In the genomic region with DNA sequence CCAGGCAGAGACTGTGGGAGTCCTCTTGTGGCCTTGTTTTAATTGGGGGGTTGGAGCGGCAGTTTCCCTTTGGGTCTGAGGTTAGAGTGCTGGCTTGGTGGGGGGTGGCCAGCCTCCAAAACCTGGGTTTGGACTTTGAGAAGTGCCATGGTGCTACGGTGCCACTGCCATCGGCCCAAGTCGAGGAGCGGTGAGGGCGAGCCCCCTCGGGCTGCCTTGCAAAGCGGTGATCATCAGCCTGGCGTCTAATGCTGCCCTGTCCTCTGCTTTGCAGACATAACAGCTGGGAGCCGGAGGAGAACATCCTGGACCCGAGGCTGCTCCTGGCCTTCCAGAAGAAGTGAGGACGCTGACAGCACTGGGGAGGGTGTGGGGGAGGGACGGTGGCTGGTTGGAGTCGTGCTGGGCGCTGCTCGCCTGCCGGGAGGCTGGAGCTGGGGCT, we compare ENCODE assay signal across 10 cellular contexts. TPM values are rescaled to one million over a fixed set of nuclear protein-coding genes. Genes with fewer than 3 reads are reported as not detected.
DNase-seq lines count a peak whose midpoint lies in the region; ATAC-seq lines count a peak whose summit lies in the region.
"Had no signal": no experiment of that assay in that cellular context is flagged by ENCODE, and none has a peak within 500 bp of the region (broad histone marks: within the 10 kb centered on the region; RNA-seq: fewer than 3 reads in every experiment).

No MANE protein-coding gene starts in this region.

- no peak for DNase-seq in stimulated activated naive CD8-positive, alpha-beta T cell treated with anti-CD3 and anti-CD28 coated beads, Interleukin-15, Interleukin-2, amounts not matched to agents 100 U/mL and 50 U/mL, for 24 hours
- DNase-seq in activated naive CD8-positive, alpha-beta T cell treated with anti-CD3 and anti-CD28 coated beads for 36 hours, result no peak
- peak; percentile 71 for DNase-seq in left kidney (ENCODE audit: low read depth, low spot score)
- DNase-seq in iPS-NIHi7 (ENCODE audit: extremely low spot score), result no peak
- DNase-seq in GDM1 (lab: John Stamatoyannopoulos, UW), result no peak
- no peak for DNase-seq in HPDE6-E6E7 (ENCODE audit: extremely low spot score)
- DNase-seq: dorsolateral prefrontal cortex had no signal

- no peak for ATAC-seq in stimulated activated naive CD8-positive, alpha-beta T cell treated with anti-CD3 and anti-CD28 coated beads, Interleukin-15, Interleukin-2, amounts not matched to agents 100 U/mL and 50 U/mL, for 24 hours
- ATAC-seq in GM18907 (IDR thresholded peaks at IDR 0.05; ENCODE audit: unreplicated experiment), result no peak

- H3K36me3 Mint-ChIP-seq in stimulated activated naive CD8-positive, alpha-beta T cell treated with anti-CD3 and anti-CD28 coated beads, Interleukin-15, Interleukin-2, amounts not matched to agents 100 ng/mL and 50 ng/mL, for 24 hours (ENCODE audit: low read depth), result no peaks in the 10 kb centered on the region
- no peaks in the 10 kb centered on the region for H3K36me3 Mint-ChIP-seq in activated naive CD8-positive, alpha-beta T cell treated with anti-CD3 and anti-CD28 coated beads for 36 hours

- peak overlapping the region; percentile 87 for H3K4me3 Mint-ChIP-seq in stimulated activated naive CD8-positive, alpha-beta T cell treated with anti-CD3 and anti-CD28 coated beads, Interleukin-15, Interleukin-2, amounts not matched to agents 100 ng/mL and 50 ng/mL, for 24 hours
- peak overlapping the region; percentile 87 for H3K4me3 Mint-ChIP-seq in activated naive CD8-positive, alpha-beta T cell treated with anti-CD3 and anti-CD28 coated beads for 36 hours

- peaks cover 28% of the 10 kb centered on the region for H3K4me1 Mint-ChIP-seq in stimulated activated naive CD8-positive, alpha-beta T cell treated with anti-CD3 and anti-CD28 coated beads, Interleukin-15, Interleukin-2, amounts not matched to agents 100 ng/mL and 50 ng/mL, for 24 hours (ENCODE audit: low read depth)
- peaks cover 24% of the 10 kb centered on the region for H3K4me1 Mint-ChIP-seq in activated naive CD8-positive, alpha-beta T cell treated with anti-CD3 and anti-CD28 coated beads for 36 hours

- H3K27ac Mint-ChIP-seq in stimulated activated naive CD8-positive, alpha-beta T cell treated with anti-CD3 and anti-CD28 coated beads, Interleukin-15, Interleukin-2, amounts not matched to agents 100 ng/mL and 50 ng/mL, for 24 hours, result peak overlapping the region; percentile 79
- H3K27ac Mint-ChIP-seq in activated naive CD8-positive, alpha-beta T cell treated with anti-CD3 and anti-CD28 coated beads for 36 hours, result peak overlapping the region; percentile 65

- no peaks in the 10 kb centered on the region for H3K9me3 Mint-ChIP-seq in stimulated activated naive CD8-positive, alpha-beta T cell treated with anti-CD3 and anti-CD28 coated beads, Interleukin-15, Interleukin-2, amounts not matched to agents 100 ng/mL and 50 ng/mL, for 24 hours
- H3K9me3 Mint-ChIP-seq in activated naive CD8-positive, alpha-beta T cell treated with anti-CD3 and anti-CD28 coated beads for 36 hours, result no peaks in the 10 kb centered on the region

- peaks cover 63% of the 10 kb centered on the region for H3K27me3 Mint-ChIP-seq in stimulated activated naive CD8-positive, alpha-beta T cell treated with anti-CD3 and anti-CD28 coated beads, Interleukin-15, Interleukin-2, amounts not matched to agents 100 ng/mL and 50 ng/mL, for 24 hours
- peaks cover 81% of the 10 kb centered on the region for H3K27me3 Mint-ChIP-seq in activated naive CD8-positive, alpha-beta T cell treated with anti-CD3 and anti-CD28 coated beads for 36 hours

RNA-seq across cellular contexts. Expression of a gene that starts 1.2 kb away (rescaled TPM):
- 1 to 10 TPM; 5.2 to 5.4 TPM for total RNA-seq in activated naive CD8-positive, alpha-beta T cell treated with anti-CD3 and anti-CD28 coated beads for 36 hours

RNA-seq across cellular contexts. Expression of a gene that starts 17.8 kb away (rescaled TPM):
- 1 to 10 TPM; 3.5 to 4.1 TPM for total RNA-seq in activated naive CD8-positive, alpha-beta T cell treated with anti-CD3 and anti-CD28 coated beads for 36 hours

RNA-seq across cellular contexts. Expression of a gene that starts 48.4 kb away (rescaled TPM):
- not detected for total RNA-seq in activated naive CD8-positive, alpha-beta T cell treated with anti-CD3 and anti-CD28 coated beads for 36 hours
- total RNA-seq: SK-MEL-5 had no signal
